1 cellular context compared by ENCODE assay signal in genomic region chr1:223515915-223516314, GRCh38.
TF ChIP-seq lines count a peak whose summit lies in the region.

No MANE protein-coding gene starts in this region.

TF ChIP-seq in H1, 55 proteins besides CTCF, POLR2A, EP300 and RAD21:
- TF ChIP-seq CEBPB (IDR thresholded peaks at IDR 0.05; ENCODE audit: low read depth, low read length) (no peak), TAF7 (optimal IDR thresholded peaks at IDR 0.05; ENCODE audit: borderline replicate concordance, low read depth, low read length) (no peak), TEAD4 (IDR thresholded peaks at IDR 0.05; ENCODE audit: low read depth, low read length) (no peak), CHD1 (IDR thresholded peaks at IDR 0.05; ENCODE audit: low read depth, low read length) (no peak), FOSL1 (IDR thresholded peaks at IDR 0.05; ENCODE audit: insufficient read depth, low read depth, low read length) (no peak), SIX5 (IDR thresholded peaks at IDR 0.05; ENCODE audit: low read depth, low read length) (no peak), HDAC6 (IDR thresholded peaks at IDR 0.05; ENCODE audit: low read depth, low read length) (no peak), ASH2L (IDR thresholded peaks at IDR 0.05; ENCODE audit: low read length) (no peak), SRF (IDR thresholded peaks at IDR 0.05; ENCODE audit: low read depth, low read length) (no peak), JUND (IDR thresholded peaks at IDR 0.05; ENCODE audit: low read length) (no peak), ATF2 (IDR thresholded peaks at IDR 0.05; ENCODE audit: low read length) (no peak), GTF2F1 (IDR thresholded peaks at IDR 0.05; ENCODE audit: borderline replicate concordance, low read depth, low read length) (no peak), HDAC2 (IDR thresholded peaks at IDR 0.05; ENCODE audit: borderline replicate concordance in 1 of 2, low read depth in 2 of 2, low read length in 2 of 2) (no peak), BACH1 (IDR thresholded peaks at IDR 0.05; ENCODE audit: low read length) (no peak), CREB1 (IDR thresholded peaks at IDR 0.05) (no peak)
TF ChIP-seq in H1: peak in this region for 0.
